In the genomic region with DNA sequence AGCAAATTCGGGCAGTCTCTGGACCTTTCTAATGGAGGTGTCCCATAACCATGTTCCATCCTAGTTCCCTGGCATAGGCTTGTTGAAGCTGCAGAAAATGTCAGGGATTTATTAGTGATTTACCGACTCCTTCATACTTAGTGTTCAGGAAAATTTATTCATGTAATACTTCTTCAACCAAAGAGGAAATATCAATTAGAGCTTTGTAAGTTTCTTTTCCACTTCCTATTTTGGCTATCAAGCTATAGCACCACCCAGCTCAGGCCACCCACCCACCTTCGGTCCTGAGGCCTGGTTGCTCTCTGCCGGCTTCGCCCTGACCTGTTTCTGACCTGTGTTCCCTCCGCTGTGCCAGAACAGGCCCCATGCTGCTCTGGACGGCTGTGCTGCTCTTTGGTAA, we compare ENCODE assay signal across 16 cellular contexts. TPM values are rescaled to one million over a fixed set of nuclear protein-coding genes. Genes with fewer than 3 reads are reported as not detected.
"Had no signal": no experiment of that assay in that cellular context is flagged by ENCODE, and none has a peak within 500 bp of the region (broad histone marks: within the 10 kb centered on the region; RNA-seq: fewer than 3 reads in every experiment).

A gene with protein sequence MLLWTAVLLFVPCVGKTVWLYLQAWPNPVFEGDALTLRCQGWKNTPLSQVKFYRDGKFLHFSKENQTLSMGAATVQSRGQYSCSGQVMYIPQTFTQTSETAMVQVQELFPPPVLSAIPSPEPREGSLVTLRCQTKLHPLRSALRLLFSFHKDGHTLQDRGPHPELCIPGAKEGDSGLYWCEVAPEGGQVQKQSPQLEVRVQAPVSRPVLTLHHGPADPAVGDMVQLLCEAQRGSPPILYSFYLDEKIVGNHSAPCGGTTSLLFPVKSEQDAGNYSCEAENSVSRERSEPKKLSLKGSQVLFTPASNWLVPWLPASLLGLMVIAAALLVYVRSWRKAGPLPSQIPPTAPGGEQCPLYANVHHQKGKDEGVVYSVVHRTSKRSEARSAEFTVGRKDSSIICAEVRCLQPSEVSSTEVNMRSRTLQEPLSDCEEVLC (plus strand): TSS at position 301 of the 400 bp plus-strand sequence. CDS start 65 bp downstream, at position 366.

- H3K27me3 Mint-ChIP-seq: activated CD4-positive, alpha-beta T cell treated with anti-CD3 and anti-CD28 coated beads for 36 hours had no signal

- H3K4me3 Mint-ChIP-seq: activated CD4-positive, alpha-beta T cell treated with anti-CD3 and anti-CD28 coated beads for 36 hours; neural progenitor cell had no signal

- DNase-seq: activated CD4-positive, alpha-beta T cell treated with anti-CD3 and anti-CD28 coated beads for 36 hours; activated effector memory CD4-positive, alpha-beta T cell treated with anti-CD3 and anti-CD28 coated beads, Interleukin-2, amount 50 U/mL, for 16 hours; colonic mucosa; effector CD8-positive, alpha-beta T cell; kidney; left ventricle myocardium superior; mesenchymal stem cell; pancreas; retina; stimulated activated CD4-positive, alpha-beta T cell treated with anti-CD3 and anti-CD28 coated beads, Interleukin-15, amount 100 ng/mL, for 24 hours; stimulated activated CD4-positive, alpha-beta T cell treated with anti-CD3 and anti-CD28 coated beads, Interleukin-4, amount 100 ng/mL, for 4 hours; T1000 had no signal

- ATAC-seq: activated CD4-positive, alpha-beta T cell treated with anti-CD3 and anti-CD28 coated beads for 36 hours; left ventricle myocardium superior; pancreas had no signal

- H3K4me1 ChIP-seq: colonic mucosa, neural progenitor cell had no signal

- H3K9ac ChIP-seq: neural progenitor cell had no signal

- H3K9me3 Mint-ChIP-seq: neural progenitor cell had no signal

- H3K36me3 Mint-ChIP-seq: neural progenitor cell had no signal

- H3K4me1 Mint-ChIP-seq: neural progenitor cell had no signal

- H3K36me3 ChIP-seq: cardiac muscle cell, colonic mucosa, neural progenitor cell, pancreas had no signal

- H3K4me2 ChIP-seq: neural progenitor cell had no signal

- H3K27ac Mint-ChIP-seq: activated CD4-positive, alpha-beta T cell treated with anti-CD3 and anti-CD28 coated beads for 36 hours; neural progenitor cell had no signal

- H3K4me3 ChIP-seq: cardiac muscle cell, colonic mucosa, neural progenitor cell, pancreas had no signal

- H3K9me3 ChIP-seq: colonic mucosa, pancreas had no signal

- H3K27me3 ChIP-seq: colonic mucosa, pancreas had no signal

- H3K27ac ChIP-seq: cardiac muscle cell, colonic mucosa, epithelial cell of prostate, neural progenitor cell, pancreas, VCaP had no signal

RNA-seq across cellular contexts. Expression of the gene that starts here (rescaled TPM):
- total RNA-seq: activated CD4-positive, alpha-beta T cell treated with anti-CD3 and anti-CD28 coated beads for 36 hours; cardiac muscle cell; colonic mucosa had no signal
